In genomic region chr10:62352356-62352963, GRCh38 we compare ENCODE assay signal across 1 cellular context.
A peak's percentile ranks its signal among the peaks of the same experiment; 100 is the strongest.
TF ChIP-seq lines count a peak whose summit lies in the region.

No MANE protein-coding gene starts in this region.

TF ChIP-seq in HepG2, 621 proteins besides CTCF, POLR2A, EP300 and RAD21:
- TF ChIP-seq MNT (IDR thresholded peaks at IDR 0.05) (peak; percentile 60; the same call in 1 of the 2 replicates), CCDC6 (CRISPR knock-in tag; IDR thresholded peaks at IDR 0.05) (no peak)
